In the genomic region with DNA sequence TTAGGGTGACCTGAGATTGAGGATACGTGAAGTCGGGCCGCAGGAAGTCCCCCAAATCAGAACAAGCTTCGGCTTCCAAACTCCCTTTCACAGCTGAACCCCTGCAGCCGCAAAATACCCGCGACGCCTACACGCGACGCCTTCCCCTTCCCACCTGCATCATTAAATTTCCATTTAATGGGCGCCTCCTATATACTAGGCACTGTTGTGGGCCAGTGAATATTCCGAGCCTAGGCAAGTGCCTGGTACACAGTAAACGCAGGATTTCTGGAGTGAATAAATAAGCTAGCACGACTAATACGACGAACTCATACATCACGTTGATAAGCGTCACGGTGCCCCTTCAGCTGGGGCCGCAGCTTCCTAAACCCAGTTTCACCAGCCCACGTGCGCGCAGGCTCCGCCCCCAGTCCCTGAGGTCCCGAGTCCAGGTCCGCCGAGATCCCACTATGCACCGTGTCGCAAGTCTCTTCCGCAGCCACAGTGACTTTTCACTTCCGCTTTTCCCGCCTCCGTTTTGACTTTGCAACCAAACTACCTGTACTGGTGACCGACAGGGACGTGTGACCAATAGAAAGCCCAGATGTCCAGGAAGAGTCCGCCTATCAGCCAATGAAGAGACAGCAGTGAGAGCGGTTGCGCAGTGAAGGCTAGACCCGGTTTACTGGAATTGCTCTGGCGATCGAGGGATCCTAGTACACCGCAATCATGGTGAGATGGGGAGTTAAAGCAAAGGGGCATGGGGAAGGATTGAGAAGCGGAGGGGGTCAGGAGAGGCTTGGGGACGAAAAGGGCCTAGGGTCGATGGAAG, we compare ENCODE assay signal across 1 cellular context.
TF ChIP-seq lines count a peak whose summit lies in the region.

A gene (plus strand): TSS at position 623 of the 811 bp plus-strand sequence. CDS start 86 bp downstream, at position 709.

TF ChIP-seq in WTC11, 78 proteins besides CTCF, POLR2A, EP300 and RAD21 (continued from another document and continues in another):
- TF ChIP-seq, protein P1, sequence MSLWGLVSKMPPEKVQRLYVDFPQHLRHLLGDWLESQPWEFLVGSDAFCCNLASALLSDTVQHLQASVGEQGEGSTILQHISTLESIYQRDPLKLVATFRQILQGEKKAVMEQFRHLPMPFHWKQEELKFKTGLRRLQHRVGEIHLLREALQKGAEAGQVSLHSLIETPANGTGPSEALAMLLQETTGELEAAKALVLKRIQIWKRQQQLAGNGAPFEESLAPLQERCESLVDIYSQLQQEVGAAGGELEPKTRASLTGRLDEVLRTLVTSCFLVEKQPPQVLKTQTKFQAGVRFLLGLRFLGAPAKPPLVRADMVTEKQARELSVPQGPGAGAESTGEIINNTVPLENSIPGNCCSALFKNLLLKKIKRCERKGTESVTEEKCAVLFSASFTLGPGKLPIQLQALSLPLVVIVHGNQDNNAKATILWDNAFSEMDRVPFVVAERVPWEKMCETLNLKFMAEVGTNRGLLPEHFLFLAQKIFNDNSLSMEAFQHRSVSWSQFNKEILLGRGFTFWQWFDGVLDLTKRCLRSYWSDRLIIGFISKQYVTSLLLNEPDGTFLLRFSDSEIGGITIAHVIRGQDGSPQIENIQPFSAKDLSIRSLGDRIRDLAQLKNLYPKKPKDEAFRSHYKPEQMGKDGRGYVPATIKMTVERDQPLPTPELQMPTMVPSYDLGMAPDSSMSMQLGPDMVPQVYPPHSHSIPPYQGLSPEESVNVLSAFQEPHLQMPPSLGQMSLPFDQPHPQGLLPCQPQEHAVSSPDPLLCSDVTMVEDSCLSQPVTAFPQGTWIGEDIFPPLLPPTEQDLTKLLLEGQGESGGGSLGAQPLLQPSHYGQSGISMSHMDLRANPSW (CRISPR knock-in tag; conservative IDR thresholded peaks at IDR 0.05; ENCODE audit: low read depth) = no peak
- TF ChIP-seq, protein P2, sequence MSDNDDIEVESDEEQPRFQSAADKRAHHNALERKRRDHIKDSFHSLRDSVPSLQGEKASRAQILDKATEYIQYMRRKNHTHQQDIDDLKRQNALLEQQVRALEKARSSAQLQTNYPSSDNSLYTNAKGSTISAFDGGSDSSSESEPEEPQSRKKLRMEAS (CRISPR knock-in tag; IDR thresholded peaks at IDR 0.05) = peak; percentile 97
- peak; percentile 91 for TF ChIP-seq GABPB1 (CRISPR knock-in tag; IDR thresholded peaks at IDR 0.05)
- TF ChIP-seq, protein P3, sequence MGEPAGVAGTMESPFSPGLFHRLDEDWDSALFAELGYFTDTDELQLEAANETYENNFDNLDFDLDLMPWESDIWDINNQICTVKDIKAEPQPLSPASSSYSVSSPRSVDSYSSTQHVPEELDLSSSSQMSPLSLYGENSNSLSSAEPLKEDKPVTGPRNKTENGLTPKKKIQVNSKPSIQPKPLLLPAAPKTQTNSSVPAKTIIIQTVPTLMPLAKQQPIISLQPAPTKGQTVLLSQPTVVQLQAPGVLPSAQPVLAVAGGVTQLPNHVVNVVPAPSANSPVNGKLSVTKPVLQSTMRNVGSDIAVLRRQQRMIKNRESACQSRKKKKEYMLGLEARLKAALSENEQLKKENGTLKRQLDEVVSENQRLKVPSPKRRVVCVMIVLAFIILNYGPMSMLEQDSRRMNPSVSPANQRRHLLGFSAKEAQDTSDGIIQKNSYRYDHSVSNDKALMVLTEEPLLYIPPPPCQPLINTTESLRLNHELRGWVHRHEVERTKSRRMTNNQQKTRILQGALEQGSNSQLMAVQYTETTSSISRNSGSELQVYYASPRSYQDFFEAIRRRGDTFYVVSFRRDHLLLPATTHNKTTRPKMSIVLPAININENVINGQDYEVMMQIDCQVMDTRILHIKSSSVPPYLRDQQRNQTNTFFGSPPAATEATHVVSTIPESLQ (CRISPR knock-in tag; IDR thresholded peaks at IDR 0.05) = no peak
- TF ChIP-seq ZNF219 (CRISPR knock-in tag; IDR thresholded peaks at IDR 0.05; ENCODE audit: borderline replicate concordance) = no peak
- TF ChIP-seq TEAD4 (CRISPR knock-in tag; IDR thresholded peaks at IDR 0.05) = 0 out of 2 replicates have a peak, but pooled peaks have one; percentile 13
- TF ChIP-seq ZNF671 (CRISPR knock-in tag; IDR thresholded peaks at IDR 0.05) = no peak
- TF ChIP-seq, protein P4, sequence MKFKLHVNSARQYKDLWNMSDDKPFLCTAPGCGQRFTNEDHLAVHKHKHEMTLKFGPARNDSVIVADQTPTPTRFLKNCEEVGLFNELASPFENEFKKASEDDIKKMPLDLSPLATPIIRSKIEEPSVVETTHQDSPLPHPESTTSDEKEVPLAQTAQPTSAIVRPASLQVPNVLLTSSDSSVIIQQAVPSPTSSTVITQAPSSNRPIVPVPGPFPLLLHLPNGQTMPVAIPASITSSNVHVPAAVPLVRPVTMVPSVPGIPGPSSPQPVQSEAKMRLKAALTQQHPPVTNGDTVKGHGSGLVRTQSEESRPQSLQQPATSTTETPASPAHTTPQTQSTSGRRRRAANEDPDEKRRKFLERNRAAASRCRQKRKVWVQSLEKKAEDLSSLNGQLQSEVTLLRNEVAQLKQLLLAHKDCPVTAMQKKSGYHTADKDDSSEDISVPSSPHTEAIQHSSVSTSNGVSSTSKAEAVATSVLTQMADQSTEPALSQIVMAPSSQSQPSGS (CRISPR knock-in tag; IDR thresholded peaks at IDR 0.05; ENCODE audit: borderline replicate concordance, low read depth) = no peak
- TF ChIP-seq, protein P5, sequence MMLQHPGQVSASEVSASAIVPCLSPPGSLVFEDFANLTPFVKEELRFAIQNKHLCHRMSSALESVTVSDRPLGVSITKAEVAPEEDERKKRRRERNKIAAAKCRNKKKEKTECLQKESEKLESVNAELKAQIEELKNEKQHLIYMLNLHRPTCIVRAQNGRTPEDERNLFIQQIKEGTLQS (CRISPR knock-in tag; conservative IDR thresholded peaks at IDR 0.05) = no peak
- TF ChIP-seq ZBTB21 (CRISPR knock-in tag; IDR thresholded peaks at IDR 0.05; ENCODE audit: borderline replicate concordance) = no peak
- TF ChIP-seq ZNF232 (CRISPR knock-in tag; IDR thresholded peaks at IDR 0.05) = no peak
- TF ChIP-seq EMX1 (CRISPR knock-in tag; IDR thresholded peaks at IDR 0.05) = no peak
- TF ChIP-seq, protein P6, sequence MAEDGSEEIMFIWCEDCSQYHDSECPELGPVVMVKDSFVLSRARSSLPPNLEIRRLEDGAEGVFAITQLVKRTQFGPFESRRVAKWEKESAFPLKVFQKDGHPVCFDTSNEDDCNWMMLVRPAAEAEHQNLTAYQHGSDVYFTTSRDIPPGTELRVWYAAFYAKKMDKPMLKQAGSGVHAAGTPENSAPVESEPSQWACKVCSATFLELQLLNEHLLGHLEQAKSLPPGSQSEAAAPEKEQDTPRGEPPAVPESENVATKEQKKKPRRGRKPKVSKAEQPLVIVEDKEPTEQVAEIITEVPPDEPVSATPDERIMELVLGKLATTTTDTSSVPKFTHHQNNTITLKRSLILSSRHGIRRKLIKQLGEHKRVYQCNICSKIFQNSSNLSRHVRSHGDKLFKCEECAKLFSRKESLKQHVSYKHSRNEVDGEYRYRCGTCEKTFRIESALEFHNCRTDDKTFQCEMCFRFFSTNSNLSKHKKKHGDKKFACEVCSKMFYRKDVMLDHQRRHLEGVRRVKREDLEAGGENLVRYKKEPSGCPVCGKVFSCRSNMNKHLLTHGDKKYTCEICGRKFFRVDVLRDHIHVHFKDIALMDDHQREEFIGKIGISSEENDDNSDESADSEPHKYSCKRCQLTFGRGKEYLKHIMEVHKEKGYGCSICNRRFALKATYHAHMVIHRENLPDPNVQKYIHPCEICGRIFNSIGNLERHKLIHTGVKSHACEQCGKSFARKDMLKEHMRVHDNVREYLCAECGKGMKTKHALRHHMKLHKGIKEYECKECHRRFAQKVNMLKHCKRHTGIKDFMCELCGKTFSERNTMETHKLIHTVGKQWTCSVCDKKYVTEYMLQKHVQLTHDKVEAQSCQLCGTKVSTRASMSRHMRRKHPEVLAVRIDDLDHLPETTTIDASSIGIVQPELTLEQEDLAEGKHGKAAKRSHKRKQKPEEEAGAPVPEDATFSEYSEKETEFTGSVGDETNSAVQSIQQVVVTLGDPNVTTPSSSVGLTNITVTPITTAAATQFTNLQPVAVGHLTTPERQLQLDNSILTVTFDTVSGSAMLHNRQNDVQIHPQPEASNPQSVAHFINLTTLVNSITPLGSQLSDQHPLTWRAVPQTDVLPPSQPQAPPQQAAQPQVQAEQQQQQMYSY (CRISPR knock-in tag; IDR thresholded peaks at IDR 0.05) = no peak
- TF ChIP-seq, protein P7, sequence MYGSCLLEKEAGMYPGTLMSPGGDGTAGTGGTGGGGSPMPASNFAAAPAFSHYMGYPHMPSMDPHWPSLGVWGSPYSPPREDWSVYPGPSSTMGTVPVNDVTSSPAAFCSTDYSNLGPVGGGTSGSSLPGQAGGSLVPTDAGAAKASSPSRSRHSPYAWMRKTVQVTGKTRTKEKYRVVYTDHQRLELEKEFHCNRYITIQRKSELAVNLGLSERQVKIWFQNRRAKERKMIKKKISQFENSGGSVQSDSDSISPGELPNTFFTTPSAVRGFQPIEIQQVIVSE (CRISPR knock-in tag; IDR thresholded peaks at IDR 0.05; ENCODE audit: borderline replicate concordance) = no peak
- no peak for TF ChIP-seq RELA (CRISPR knock-in tag; IDR thresholded peaks at IDR 0.05; ENCODE audit: borderline replicate concordance)
- TF ChIP-seq HMGA2 (CRISPR knock-in tag; IDR thresholded peaks at IDR 0.05) = no peak
- no peak for TF ChIP-seq MYBL2 (CRISPR knock-in tag; IDR thresholded peaks at IDR 0.05)
- TF ChIP-seq NFYB (CRISPR knock-in tag; conservative IDR thresholded peaks at IDR 0.05; ENCODE audit: low read depth) = peak; percentile 98
- TF ChIP-seq PRRX2 (CRISPR knock-in tag; IDR thresholded peaks at IDR 0.05) = no peak
- TF ChIP-seq ZNF396 (CRISPR knock-in tag; IDR thresholded peaks at IDR 0.05; ENCODE audit: borderline replicate concordance) = no peak
- TF ChIP-seq, protein P8, sequence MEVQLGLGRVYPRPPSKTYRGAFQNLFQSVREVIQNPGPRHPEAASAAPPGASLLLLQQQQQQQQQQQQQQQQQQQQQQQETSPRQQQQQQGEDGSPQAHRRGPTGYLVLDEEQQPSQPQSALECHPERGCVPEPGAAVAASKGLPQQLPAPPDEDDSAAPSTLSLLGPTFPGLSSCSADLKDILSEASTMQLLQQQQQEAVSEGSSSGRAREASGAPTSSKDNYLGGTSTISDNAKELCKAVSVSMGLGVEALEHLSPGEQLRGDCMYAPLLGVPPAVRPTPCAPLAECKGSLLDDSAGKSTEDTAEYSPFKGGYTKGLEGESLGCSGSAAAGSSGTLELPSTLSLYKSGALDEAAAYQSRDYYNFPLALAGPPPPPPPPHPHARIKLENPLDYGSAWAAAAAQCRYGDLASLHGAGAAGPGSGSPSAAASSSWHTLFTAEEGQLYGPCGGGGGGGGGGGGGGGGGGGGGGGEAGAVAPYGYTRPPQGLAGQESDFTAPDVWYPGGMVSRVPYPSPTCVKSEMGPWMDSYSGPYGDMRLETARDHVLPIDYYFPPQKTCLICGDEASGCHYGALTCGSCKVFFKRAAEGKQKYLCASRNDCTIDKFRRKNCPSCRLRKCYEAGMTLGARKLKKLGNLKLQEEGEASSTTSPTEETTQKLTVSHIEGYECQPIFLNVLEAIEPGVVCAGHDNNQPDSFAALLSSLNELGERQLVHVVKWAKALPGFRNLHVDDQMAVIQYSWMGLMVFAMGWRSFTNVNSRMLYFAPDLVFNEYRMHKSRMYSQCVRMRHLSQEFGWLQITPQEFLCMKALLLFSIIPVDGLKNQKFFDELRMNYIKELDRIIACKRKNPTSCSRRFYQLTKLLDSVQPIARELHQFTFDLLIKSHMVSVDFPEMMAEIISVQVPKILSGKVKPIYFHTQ (CRISPR knock-in tag; IDR thresholded peaks at IDR 0.05) = no peak
- TF ChIP-seq ELF4 (CRISPR knock-in tag; IDR thresholded peaks at IDR 0.05; ENCODE audit: low read depth) = no peak
- TF ChIP-seq JAZF1 (CRISPR knock-in tag; IDR thresholded peaks at IDR 0.05) = no peak
- TF ChIP-seq OVOL2 (CRISPR knock-in tag; IDR thresholded peaks at IDR 0.05; ENCODE audit: borderline replicate concordance) = no peak
- TF ChIP-seq CBFB (CRISPR knock-in tag; IDR thresholded peaks at IDR 0.05; ENCODE audit: low read depth) = no peak
- TF ChIP-seq SOX15 (CRISPR knock-in tag; IDR thresholded peaks at IDR 0.05) = no peak
- peak; percentile 93 for TF ChIP-seq SP1 (CRISPR knock-in tag; conservative IDR thresholded peaks at IDR 0.05)
- TF ChIP-seq JUN (CRISPR knock-in tag; IDR thresholded peaks at IDR 0.05) = 0 out of 2 replicates have a peak, but pooled peaks have one; percentile 75
- TF ChIP-seq, protein P9, sequence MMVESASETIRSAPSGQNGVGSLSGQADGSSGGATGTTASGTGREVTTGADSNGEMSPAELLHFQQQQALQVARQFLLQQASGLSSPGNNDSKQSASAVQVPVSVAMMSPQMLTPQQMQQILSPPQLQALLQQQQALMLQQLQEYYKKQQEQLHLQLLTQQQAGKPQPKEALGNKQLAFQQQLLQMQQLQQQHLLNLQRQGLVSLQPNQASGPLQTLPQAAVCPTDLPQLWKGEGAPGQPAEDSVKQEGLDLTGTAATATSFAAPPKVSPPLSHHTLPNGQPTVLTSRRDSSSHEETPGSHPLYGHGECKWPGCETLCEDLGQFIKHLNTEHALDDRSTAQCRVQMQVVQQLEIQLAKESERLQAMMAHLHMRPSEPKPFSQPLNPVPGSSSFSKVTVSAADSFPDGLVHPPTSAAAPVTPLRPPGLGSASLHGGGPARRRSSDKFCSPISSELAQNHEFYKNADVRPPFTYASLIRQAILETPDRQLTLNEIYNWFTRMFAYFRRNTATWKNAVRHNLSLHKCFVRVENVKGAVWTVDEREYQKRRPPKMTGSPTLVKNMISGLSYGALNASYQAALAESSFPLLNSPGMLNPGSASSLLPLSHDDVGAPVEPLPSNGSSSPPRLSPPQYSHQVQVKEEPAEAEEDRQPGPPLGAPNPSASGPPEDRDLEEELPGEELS (CRISPR knock-in tag; IDR thresholded peaks at IDR 0.05) = 0 out of 2 replicates have a peak, but pooled peaks have one; percentile 43
- peak; percentile 92 for TF ChIP-seq FOXK1 (CRISPR knock-in tag; IDR thresholded peaks at IDR 0.05)
- no peak for TF ChIP-seq SMAD3 (CRISPR knock-in tag; IDR thresholded peaks at IDR 0.05; ENCODE audit: borderline replicate concordance)
- TF ChIP-seq ZNF317 (CRISPR knock-in tag; IDR thresholded peaks at IDR 0.05; ENCODE audit: borderline replicate concordance, low read depth) = no peak
- no peak for TF ChIP-seq ZNF423 (CRISPR knock-in tag; IDR thresholded peaks at IDR 0.05)
- TF ChIP-seq, protein P10, sequence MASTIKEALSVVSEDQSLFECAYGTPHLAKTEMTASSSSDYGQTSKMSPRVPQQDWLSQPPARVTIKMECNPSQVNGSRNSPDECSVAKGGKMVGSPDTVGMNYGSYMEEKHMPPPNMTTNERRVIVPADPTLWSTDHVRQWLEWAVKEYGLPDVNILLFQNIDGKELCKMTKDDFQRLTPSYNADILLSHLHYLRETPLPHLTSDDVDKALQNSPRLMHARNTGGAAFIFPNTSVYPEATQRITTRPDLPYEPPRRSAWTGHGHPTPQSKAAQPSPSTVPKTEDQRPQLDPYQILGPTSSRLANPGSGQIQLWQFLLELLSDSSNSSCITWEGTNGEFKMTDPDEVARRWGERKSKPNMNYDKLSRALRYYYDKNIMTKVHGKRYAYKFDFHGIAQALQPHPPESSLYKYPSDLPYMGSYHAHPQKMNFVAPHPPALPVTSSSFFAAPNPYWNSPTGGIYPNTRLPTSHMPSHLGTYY (CRISPR knock-in tag; IDR thresholded peaks at IDR 0.05) = no peak
